In genomic region chr10:13993634-13994033, GRCh38 we compare ENCODE assay signal across 17 cellular contexts.
A peak's percentile ranks its signal among the peaks of the same experiment; 100 is the strongest.
DNase-seq lines count a peak whose midpoint lies in the region; ATAC-seq and TF ChIP-seq lines count a peak whose summit lies in the region.
"Had no signal": no experiment of that assay in that cellular context is flagged by ENCODE, and none has a peak within 500 bp of the region (broad histone marks: within the 10 kb centered on the region; RNA-seq: fewer than 3 reads in every experiment).

No MANE protein-coding gene starts in this region.

- in situ Hi-C loops in mammary epithelial cell (cut with MboI; ENCODE audit: low sequenced_read_pairs in 2 of 2), result no loop called here

- H3K9me3 ChIP-seq in breast epithelium (no peaks in the 10 kb centered on the region), mammary epithelial cell (replicated peaks; ENCODE audit: insufficient read depth, low read length) (no peaks in the 10 kb centered on the region)
- H3K9me3 ChIP-seq: Caco-2 had no signal

- H3K36me3 ChIP-seq in breast epithelium, result no peaks in the 10 kb centered on the region
- no peaks in the 10 kb centered on the region for H3K36me3 ChIP-seq in mammary epithelial cell (ENCODE audit: insufficient read depth, low read length)

- H3K27ac Mint-ChIP-seq in effector memory CD8-positive, alpha-beta T cell, result no peak overlapping the region
- H3K27ac Mint-ChIP-seq in stimulated activated naive B cell treated with anti-CD40 and anti-IgM and Interleukin-4, amounts not matched to agents 10 μg/mL and 1 μg/mL and 100 μg/mL, for 72 hours, result no peak overlapping the region

- H3K4me2 ChIP-seq in mammary epithelial cell (ENCODE audit: insufficient read depth, low read depth, low read length), result no peak overlapping the region
- H3K4me2 ChIP-seq: PC-9 had no signal

- CTCF ChIA-PET in mammary epithelial cell (lab: Charles Lee; ENCODE audit: low non-redundant PET), result no interaction called here

- H3K36me3 Mint-ChIP-seq in effector memory CD8-positive, alpha-beta T cell (ENCODE audit: insufficient read depth), result no peaks in the 10 kb centered on the region
- no peaks in the 10 kb centered on the region for H3K36me3 Mint-ChIP-seq in stimulated activated naive B cell treated with anti-CD40 and anti-IgM and Interleukin-4, amounts not matched to agents 10 μg/mL and 1 μg/mL and 100 μg/mL, for 72 hours

- TF ChIP-seq CTCF in breast epithelium (IDR thresholded peaks at IDR 0.05) (no peak), mammary epithelial cell (conservative IDR thresholded peaks at IDR 0.05 in 1 of 2, IDR thresholded peaks at IDR 0.05 in 1 of 2; ENCODE audit: extremely low read depth in 1 of 2, insufficient read depth in 1 of 2, low read depth in 1 of 2, low read length in 2 of 2) (no peak)

- H3K4me3 ChIP-seq in breast epithelium (no peak overlapping the region), mammary epithelial cell (replicated peaks in 1 of 3; ENCODE audit: insufficient read depth in 1 of 3, low read depth in 2 of 3, low read length in 3 of 3) (no peak overlapping the region)
- H3K4me3 ChIP-seq: PC-9, SK-N-MC had no signal

- H3K4me1 ChIP-seq in breast epithelium, result peaks cover 0 to 23% of the 10 kb centered on the region in 2 donors
- H3K4me1 ChIP-seq in mammary epithelial cell (ENCODE audit: insufficient read depth, low read length), result peaks cover 17% of the 10 kb centered on the region
- H3K4me1 ChIP-seq: Caco-2 had no signal

- H2AFZ ChIP-seq in mammary epithelial cell (ENCODE audit: low read depth, low read length), result no peak overlapping the region
- H2AFZ ChIP-seq: PC-9 had no signal

- peak; percentile 27 for ATAC-seq in effector memory CD8-positive, alpha-beta T cell (replicated peaks)
- ATAC-seq in stimulated activated naive B cell treated with anti-CD40 and anti-IgM and Interleukin-4, amounts not matched to agents 10 μg/mL and 1 μg/mL and 100 μg/mL, for 72 hours (replicated peaks), result peak; percentile 48 to 57
- no peak for ATAC-seq in HG03159 (IDR thresholded peaks at IDR 0.05; ENCODE audit: unreplicated experiment)

- H4K20me1 ChIP-seq in mammary epithelial cell (ENCODE audit: insufficient read depth, low read length), result no peaks in the 10 kb centered on the region

- 14% methylated on average over 1 of the region's 1 CpG for WGBS in mammary epithelial cell (ENCODE audit: low coverage, missing lambda C conversion rate)

- no peak overlapping the region for H3K9ac ChIP-seq in mammary epithelial cell (ENCODE audit: insufficient read depth, low read length)

- no peaks in the 10 kb centered on the region for H3K4me1 Mint-ChIP-seq in effector memory CD8-positive, alpha-beta T cell (ENCODE audit: low read depth in 2 of 2)
- H3K4me1 Mint-ChIP-seq in stimulated activated naive B cell treated with anti-CD40 and anti-IgM and Interleukin-4, amounts not matched to agents 10 μg/mL and 1 μg/mL and 100 μg/mL, for 72 hours, result peaks cover 6 to 12% of the 10 kb centered on the region in 2 donors

- dilution Hi-C loops in mammary epithelial cell (cut with HindIII; ENCODE audit: low sequenced_read_pairs), result no loop called here

- intact Hi-C loops in breast epithelium (cut with DNase I; ENCODE audit: low total_unique reads) (no loop called here), mammary epithelial cell (cut with micrococcal nuclease) (loop anchor here (10.0 kb wide), 1 partner anchor 209 kb away; no protein-coding TSS in a partner anchor)

- H3K27ac ChIP-seq in breast epithelium, result peak overlapping the region; percentile 50 to 75
- no peak overlapping the region for H3K27ac ChIP-seq in mammary epithelial cell (ENCODE audit: insufficient read depth, low read depth, low read length)
- H3K27ac ChIP-seq: 22Rv1, PC-9, SK-N-MC had no signal

- no peak for TF ChIP-seq POLR2A in breast epithelium (IDR thresholded peaks at IDR 0.05)

- H3K9me3 Mint-ChIP-seq in effector memory CD8-positive, alpha-beta T cell, result no peaks in the 10 kb centered on the region
- H3K9me3 Mint-ChIP-seq in stimulated activated naive B cell treated with anti-CD40 and anti-IgM and Interleukin-4, amounts not matched to agents 10 μg/mL and 1 μg/mL and 100 μg/mL, for 72 hours, result peaks cover 0 to 4% of the 10 kb centered on the region in 2 donors

- DNase-seq in breast epithelium (ENCODE audit: low spot score in 2 of 2) (no peak), mammary epithelial cell (no peak), NCI-H1048 (lab: John Stamatoyannopoulos, UW) (peak; percentile 57), NCI-H446 (lab: John Stamatoyannopoulos, UW) (no peak)
- no peak for DNase-seq in effector memory CD8-positive, alpha-beta T cell
- no peak for DNase-seq in stimulated activated naive B cell treated with anti-CD40 and anti-IgM and Interleukin-4, amounts not matched to agents 10 μg/mL and 1 μg/mL and 100 μg/mL, for 72 hours
- DNase-seq in stimulated activated CD4-positive, alpha-beta T cell treated with anti-CD3 and anti-CD28 coated beads, Interleukin-15, amount 100 ng/mL, for 24 hours, result no peak
- DNase-seq: Caco-2, Kasumi-1, NCI-H1417 treated with DMSO at 0.1 percent for 48 hours, NCI-H2081, NCI-H2227 treated with DMSO at 0.1 percent for 48 hours, NCI-H69, PC-9 had no signal

- H3K4me3 Mint-ChIP-seq in effector memory CD8-positive, alpha-beta T cell, result no peak overlapping the region
- no peak overlapping the region for H3K4me3 Mint-ChIP-seq in stimulated activated naive B cell treated with anti-CD40 and anti-IgM and Interleukin-4, amounts not matched to agents 10 μg/mL and 1 μg/mL and 100 μg/mL, for 72 hours

- no peaks in the 10 kb centered on the region for H3K27me3 ChIP-seq in breast epithelium
- no peaks in the 10 kb centered on the region for H3K27me3 ChIP-seq in mammary epithelial cell (ENCODE audit: insufficient read depth, low read length)

- H3K79me2 ChIP-seq in mammary epithelial cell (ENCODE audit: insufficient read depth, low read length), result no peaks in the 10 kb centered on the region

- H3K27me3 Mint-ChIP-seq in effector memory CD8-positive, alpha-beta T cell, result peaks cover 0 to 22% of the 10 kb centered on the region in 2 donors
- H3K27me3 Mint-ChIP-seq in stimulated activated naive B cell treated with anti-CD40 and anti-IgM and Interleukin-4, amounts not matched to agents 10 μg/mL and 1 μg/mL and 100 μg/mL, for 72 hours, result peaks cover 4 to 8% of the 10 kb centered on the region in 2 donors

- no TSS peak for BruUV-seq in mammary epithelial cell (replicated peaks; lab: Mats Ljungman, UMichigan)
